Comparison of ENCODE assay signal across 11 cellular contexts in genomic region chr10:12849351-12850181, GRCh38.
A peak's percentile ranks its signal among the peaks of the same experiment; 100 is the strongest.
DNase-seq lines count a peak whose midpoint lies in the region; TF ChIP-seq lines count a peak whose summit lies in the region.
"Had no signal": no experiment of that assay in that cellular context is flagged by ENCODE, and none has a peak within 500 bp of the region (broad histone marks: within the 10 kb centered on the region; RNA-seq: fewer than 3 reads in every experiment).

No MANE protein-coding gene starts in this region.

- H3K4me1 Mint-ChIP-seq in mesothelial cell of epicardium = peaks cover 29% of the 10 kb centered on the region

- no peak for TF ChIP-seq CTCF in VCaP (conservative IDR thresholded peaks at IDR 0.05)
- TF ChIP-seq CTCF in mesothelial cell of epicardium (IDR thresholded peaks at IDR 0.05; ENCODE audit: unreplicated experiment) = no peak

- no peaks in the 10 kb centered on the region for H3K27me3 Mint-ChIP-seq in mesothelial cell of epicardium (ENCODE audit: low read depth)

- in situ Hi-C loops in Caki2 (cut with HindIII; ENCODE audit: low pct_unique_long_range_greater_than_20kb, low sequenced_read_pairs) = no loop called here

- peak overlapping the region; percentile 55 for H3K27ac Mint-ChIP-seq in mesothelial cell of epicardium
- H3K27ac Mint-ChIP-seq: activated B cell treated with CpG ODN at 0.5 μM for 24 hours had no signal

- H3K36me3 Mint-ChIP-seq in mesothelial cell of epicardium = no peaks in the 10 kb centered on the region

- H3K27ac ChIP-seq in VCaP = peak overlapping the region; percentile 42

- H3K9me3 Mint-ChIP-seq in mesothelial cell of epicardium = peaks cover 9% of the 10 kb centered on the region

- no peak overlapping the region for H3K4me3 Mint-ChIP-seq in mesothelial cell of epicardium
- H3K4me3 Mint-ChIP-seq: activated B cell treated with CpG ODN at 0.5 μM for 24 hours had no signal

- DNase-seq in Caki2 (ENCODE audit: low read depth) (peak; percentile 43), HPDE6-E6E7 (ENCODE audit: extremely low spot score) (peak; percentile 7), mesothelial cell of epicardium (ENCODE audit: low spot score in 2 of 2, unreplicated experiment in 2 of 2) (no peak), T1000 (lab: John Stamatoyannopoulos, UW) (no peak), A172 (ENCODE audit: low spot score) (no peak), COLO829 (ENCODE audit: low spot score) (no peak)
- DNase-seq in activated CD8-positive, alpha-beta memory T cell treated with anti-CD3 and anti-CD28 coated beads, Interleukin-2, amount 50 U/mL, for 48 hours = no peak
- DNase-seq: activated B cell treated with CpG ODN at 0.5 μM for 24 hours; effector memory CD4-positive, alpha-beta T cell; GOT3 had no signal

Comparison
In these comparisons a context has a peak if more than half of its experiments do, and no peak if none do; other contexts are left out.
1. DNase-seq: peak in Caki2 (single experiment) and HPDE6-E6E7 (single experiment); none in mesothelial cell of epicardium (0 of 2), T1000 (single experiment), activated CD8-positive, alpha-beta memory T cell treated with anti-CD3 and anti-CD28 coated beads, Interleukin-2, amount 50 U/mL, for 48 hours (single experiment), A172 (single experiment) and COLO829 (single experiment).